1 cellular context compared by ENCODE assay signal in genomic region chr7:157032644-157033482, GRCh38.
TF ChIP-seq lines count a peak whose summit lies in the region.

No MANE protein-coding gene starts in this region.

TF ChIP-seq in HCT116, 20 proteins besides CTCF, POLR2A, EP300 and RAD21 (continued from another document):
- no peak for TF ChIP-seq REST (IDR thresholded peaks at IDR 0.05; ENCODE audit: low read depth)
- no peak for TF ChIP-seq JUND (IDR thresholded peaks at IDR 0.05)
- no peak for TF ChIP-seq EZH2 (IDR thresholded peaks at IDR 0.05)
